In genomic region chr17:69187294-69187693, GRCh38 we compare ENCODE assay signal across 18 cellular contexts.
"Had no signal": no experiment of that assay in that cellular context is flagged by ENCODE, and none has a peak within 500 bp of the region (broad histone marks: within the 10 kb centered on the region; RNA-seq: fewer than 3 reads in every experiment).

No MANE protein-coding gene starts in this region.

- DNase-seq: cerebellar nuclear complex; effector memory CD8-positive, alpha-beta T cell; gastrocnemius medialis; left colon; natural killer cell; psoas muscle; retina; right lobe of liver; spleen; stimulated activated CD4-positive, alpha-beta T cell treated with anti-CD3 and anti-CD28 coated beads, Interleukin-15, amount 100 ng/mL, for 24 hours; stimulated activated CD4-positive, alpha-beta T cell treated with anti-CD3 and anti-CD28 coated beads, Interleukin-1b, Interleukin-23, amount 100 ng/mL, for 48 hours; stimulated activated CD4-positive, alpha-beta T cell treated with anti-CD3 and anti-CD28 coated beads, Interleukin-4, amount 100 ng/mL, for 24 hours; upper lobe of right lung had no signal

- H3K4me3 ChIP-seq: esophagus muscularis mucosa, gastrocnemius medialis, psoas muscle, right lobe of liver, spleen, tibial nerve, upper lobe of right lung had no signal

- H3K36me3 ChIP-seq: neutrophil, right lobe of liver, spleen had no signal

- H3K27me3 ChIP-seq: esophagus muscularis mucosa, gastrocnemius medialis, neutrophil, right lobe of liver, spleen, tibial nerve, upper lobe of right lung had no signal

- H3K27ac ChIP-seq: epithelial cell of prostate, esophagus muscularis mucosa, gastrocnemius medialis, neutrophil, psoas muscle, right lobe of liver, spleen, upper lobe of right lung had no signal

- FAIRE-seq: colon had no signal

- H3K9me3 ChIP-seq: esophagus muscularis mucosa, gastrocnemius medialis, neutrophil, psoas muscle, right lobe of liver, spleen, tibial nerve, upper lobe of right lung had no signal
